ENCODE assay signal across 1 cellular context in the genomic region with DNA sequence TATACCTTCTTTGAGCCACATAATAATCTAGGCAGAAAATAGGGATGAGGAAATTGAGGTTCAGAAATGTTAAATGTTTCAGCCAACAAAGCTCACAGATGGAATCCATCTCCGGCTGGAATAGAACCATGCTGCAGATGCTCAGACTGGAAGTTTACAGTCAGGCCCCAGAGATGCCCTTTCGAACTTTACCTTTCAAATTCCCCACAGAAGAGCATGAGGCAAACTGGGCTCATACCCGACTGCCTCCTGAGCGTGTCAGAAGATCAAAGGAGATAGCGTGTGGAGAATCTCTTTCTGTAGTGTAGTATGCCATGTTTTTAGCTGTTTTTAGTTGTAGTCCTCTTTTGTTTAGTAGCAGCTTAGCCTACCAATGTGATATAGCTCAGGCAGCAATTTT.
A peak's percentile ranks its signal among the peaks of the same experiment; 100 is the strongest.
TF ChIP-seq lines count a peak whose summit lies in the region.

No MANE protein-coding gene starts in this region.

TF ChIP-seq in HepG2, 621 proteins besides CTCF, POLR2A, EP300 and RAD21 (continued from another document and continues in another):
- TF ChIP-seq, protein P1, sequence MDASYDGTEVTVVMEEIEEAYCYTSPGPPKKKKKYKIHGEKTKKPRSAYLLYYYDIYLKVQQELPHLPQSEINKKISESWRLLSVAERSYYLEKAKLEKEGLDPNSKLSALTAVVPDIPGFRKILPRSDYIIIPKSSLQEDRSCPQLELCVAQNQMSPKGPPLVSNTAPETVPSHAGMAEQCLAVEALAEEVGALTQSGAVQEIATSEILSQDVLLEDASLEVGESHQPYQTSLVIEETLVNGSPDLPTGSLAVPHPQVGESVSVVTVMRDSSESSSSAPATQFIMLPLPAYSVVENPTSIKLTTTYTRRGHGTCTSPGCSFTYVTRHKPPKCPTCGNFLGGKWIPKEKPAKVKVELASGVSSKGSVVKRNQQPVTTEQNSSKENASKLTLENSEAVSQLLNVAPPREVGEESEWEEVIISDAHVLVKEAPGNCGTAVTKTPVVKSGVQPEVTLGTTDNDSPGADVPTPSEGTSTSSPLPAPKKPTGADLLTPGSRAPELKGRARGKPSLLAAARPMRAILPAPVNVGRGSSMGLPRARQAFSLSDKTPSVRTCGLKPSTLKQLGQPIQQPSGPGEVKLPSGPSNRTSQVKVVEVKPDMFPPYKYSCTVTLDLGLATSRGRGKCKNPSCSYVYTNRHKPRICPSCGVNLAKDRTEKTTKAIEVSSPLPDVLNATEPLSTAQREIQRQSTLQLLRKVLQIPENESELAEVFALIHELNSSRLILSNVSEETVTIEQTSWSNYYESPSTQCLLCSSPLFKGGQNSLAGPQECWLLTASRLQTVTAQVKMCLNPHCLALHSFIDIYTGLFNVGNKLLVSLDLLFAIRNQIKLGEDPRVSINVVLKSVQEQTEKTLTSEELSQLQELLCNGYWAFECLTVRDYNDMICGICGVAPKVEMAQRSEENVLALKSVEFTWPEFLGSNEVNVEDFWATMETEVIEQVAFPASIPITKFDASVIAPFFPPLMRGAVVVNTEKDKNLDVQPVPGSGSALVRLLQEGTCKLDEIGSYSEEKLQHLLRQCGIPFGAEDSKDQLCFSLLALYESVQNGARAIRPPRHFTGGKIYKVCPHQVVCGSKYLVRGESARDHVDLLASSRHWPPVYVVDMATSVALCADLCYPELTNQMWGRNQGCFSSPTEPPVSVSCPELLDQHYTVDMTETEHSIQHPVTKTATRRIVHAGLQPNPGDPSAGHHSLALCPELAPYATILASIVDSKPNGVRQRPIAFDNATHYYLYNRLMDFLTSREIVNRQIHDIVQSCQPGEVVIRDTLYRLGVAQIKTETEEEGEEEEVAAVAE (CRISPR knock-in tag; IDR thresholded peaks at IDR 0.05; ENCODE audit: borderline replicate concordance) = no peak
- TF ChIP-seq ZFP82 (CRISPR knock-in tag; IDR thresholded peaks at IDR 0.05; ENCODE audit: borderline replicate concordance) (no peak), TEAD2 (CRISPR knock-in tag; IDR thresholded peaks at IDR 0.05) (no peak), SMARCC2 (IDR thresholded peaks at IDR 0.05) (no peak), ZNF101 (CRISPR knock-in tag; IDR thresholded peaks at IDR 0.05; ENCODE audit: borderline replicate concordance, low read depth) (no peak), DNMT3B (CRISPR knock-in tag; conservative IDR thresholded peaks at IDR 0.05) (no peak), NAIF1 (CRISPR knock-in tag; IDR thresholded peaks at IDR 0.05; ENCODE audit: borderline replicate concordance) (no peak), NR2F1 (CRISPR knock-in tag; IDR thresholded peaks at IDR 0.05) (peak; percentile 38 to 59; a peak in 3 of 4 replicates), KLF11 (CRISPR knock-in tag; IDR thresholded peaks at IDR 0.05) (no peak), HDAC2 (CRISPR knock-in tag; IDR thresholded peaks at IDR 0.05) (peak; percentile 44; the same call in 1 of the 2 replicates), NFYC (CRISPR knock-in tag; IDR thresholded peaks at IDR 0.05) (no peak), ZNF3 (CRISPR knock-in tag; IDR thresholded peaks at IDR 0.05) (no peak), ZKSCAN8 (CRISPR knock-in tag; IDR thresholded peaks at IDR 0.05; ENCODE audit: borderline replicate concordance) (0 out of 2 replicates have a peak, but pooled peaks have one; percentile 54), ZNF432 (CRISPR knock-in tag; IDR thresholded peaks at IDR 0.05; ENCODE audit: borderline replicate concordance) (no peak), TMF1 (CRISPR knock-in tag; IDR thresholded peaks at IDR 0.05; ENCODE audit: low read depth) (no peak), ZNF792 (CRISPR knock-in tag; IDR thresholded peaks at IDR 0.05) (0 out of 2 replicates have a peak, but pooled peaks have one; percentile 49), TBX3 (IDR thresholded peaks at IDR 0.05; ENCODE audit: borderline replicate concordance) (peak; percentile 25; the same call in 1 of the 2 replicates), ZNF674 (CRISPR knock-in tag; IDR thresholded peaks at IDR 0.05; ENCODE audit: low read depth) (no peak), ZNF274 (CRISPR knock-in tag; IDR thresholded peaks at IDR 0.05) (no peak), ZC3H13 (CRISPR knock-in tag; IDR thresholded peaks at IDR 0.05) (no peak), ZNF557 (CRISPR knock-in tag; IDR thresholded peaks at IDR 0.05) (no peak), ZSCAN25 (CRISPR knock-in tag; IDR thresholded peaks at IDR 0.05) (no peak), NPAS2 (CRISPR knock-in tag; IDR thresholded peaks at IDR 0.05; ENCODE audit: borderline replicate concordance) (no peak), ASH2L (IDR thresholded peaks at IDR 0.05; ENCODE audit: insufficient read length, low read depth, low read length) (peak; percentile 59), ZSCAN31 (CRISPR knock-in tag; IDR thresholded peaks at IDR 0.05; ENCODE audit: low read depth) (no peak), HNRNPH1 (optimal IDR thresholded peaks at IDR 0.05; ENCODE audit: low read depth, low read length) (no peak), ZNF564 (CRISPR knock-in tag; IDR thresholded peaks at IDR 0.05) (no peak), NONO (IDR thresholded peaks at IDR 0.05) (no peak), NONO (CRISPR knock-in tag; conservative IDR thresholded peaks at IDR 0.05) (no peak), PHF20 (CRISPR knock-in tag; IDR thresholded peaks at IDR 0.05) (no peak), SALL1 (CRISPR knock-in tag; IDR thresholded peaks at IDR 0.05) (peak; percentile 46; the same call in 1 of the 2 replicates), ZNF33A (CRISPR knock-in tag; IDR thresholded peaks at IDR 0.05; ENCODE audit: borderline replicate concordance) (no peak), ELF3 (CRISPR knock-in tag; IDR thresholded peaks at IDR 0.05) (peak; percentile 29; the same call in 1 of the 2 replicates), KDM5B (CRISPR knock-in tag; IDR thresholded peaks at IDR 0.05; ENCODE audit: borderline replicate concordance) (no peak), MEIS2 (CRISPR knock-in tag; IDR thresholded peaks at IDR 0.05) (no peak)
- TF ChIP-seq, protein P2, sequence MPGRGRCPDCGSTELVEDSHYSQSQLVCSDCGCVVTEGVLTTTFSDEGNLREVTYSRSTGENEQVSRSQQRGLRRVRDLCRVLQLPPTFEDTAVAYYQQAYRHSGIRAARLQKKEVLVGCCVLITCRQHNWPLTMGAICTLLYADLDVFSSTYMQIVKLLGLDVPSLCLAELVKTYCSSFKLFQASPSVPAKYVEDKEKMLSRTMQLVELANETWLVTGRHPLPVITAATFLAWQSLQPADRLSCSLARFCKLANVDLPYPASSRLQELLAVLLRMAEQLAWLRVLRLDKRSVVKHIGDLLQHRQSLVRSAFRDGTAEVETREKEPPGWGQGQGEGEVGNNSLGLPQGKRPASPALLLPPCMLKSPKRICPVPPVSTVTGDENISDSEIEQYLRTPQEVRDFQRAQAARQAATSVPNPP (CRISPR knock-in tag; IDR thresholded peaks at IDR 0.05) = no peak
- TF ChIP-seq, protein P3, sequence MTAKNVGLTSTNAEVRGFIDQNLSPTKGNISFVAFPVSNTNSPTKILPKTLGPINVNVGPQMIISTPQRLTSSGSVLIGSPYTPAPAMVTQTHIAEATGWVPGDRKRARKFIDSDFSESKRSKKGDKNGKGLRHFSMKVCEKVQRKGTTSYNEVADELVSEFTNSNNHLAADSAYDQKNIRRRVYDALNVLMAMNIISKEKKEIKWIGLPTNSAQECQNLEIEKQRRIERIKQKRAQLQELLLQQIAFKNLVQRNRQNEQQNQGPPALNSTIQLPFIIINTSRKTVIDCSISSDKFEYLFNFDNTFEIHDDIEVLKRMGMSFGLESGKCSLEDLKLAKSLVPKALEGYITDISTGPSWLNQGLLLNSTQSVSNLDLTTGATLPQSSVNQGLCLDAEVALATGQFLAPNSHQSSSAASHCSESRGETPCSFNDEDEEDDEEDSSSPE (CRISPR knock-in tag; IDR thresholded peaks at IDR 0.05) = no peak
- TF ChIP-seq, protein P4, sequence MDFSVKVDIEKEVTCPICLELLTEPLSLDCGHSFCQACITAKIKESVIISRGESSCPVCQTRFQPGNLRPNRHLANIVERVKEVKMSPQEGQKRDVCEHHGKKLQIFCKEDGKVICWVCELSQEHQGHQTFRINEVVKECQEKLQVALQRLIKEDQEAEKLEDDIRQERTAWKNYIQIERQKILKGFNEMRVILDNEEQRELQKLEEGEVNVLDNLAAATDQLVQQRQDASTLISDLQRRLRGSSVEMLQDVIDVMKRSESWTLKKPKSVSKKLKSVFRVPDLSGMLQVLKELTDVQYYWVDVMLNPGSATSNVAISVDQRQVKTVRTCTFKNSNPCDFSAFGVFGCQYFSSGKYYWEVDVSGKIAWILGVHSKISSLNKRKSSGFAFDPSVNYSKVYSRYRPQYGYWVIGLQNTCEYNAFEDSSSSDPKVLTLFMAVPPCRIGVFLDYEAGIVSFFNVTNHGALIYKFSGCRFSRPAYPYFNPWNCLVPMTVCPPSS (IDR thresholded peaks at IDR 0.05) = no peak
- TF ChIP-seq, protein P5, sequence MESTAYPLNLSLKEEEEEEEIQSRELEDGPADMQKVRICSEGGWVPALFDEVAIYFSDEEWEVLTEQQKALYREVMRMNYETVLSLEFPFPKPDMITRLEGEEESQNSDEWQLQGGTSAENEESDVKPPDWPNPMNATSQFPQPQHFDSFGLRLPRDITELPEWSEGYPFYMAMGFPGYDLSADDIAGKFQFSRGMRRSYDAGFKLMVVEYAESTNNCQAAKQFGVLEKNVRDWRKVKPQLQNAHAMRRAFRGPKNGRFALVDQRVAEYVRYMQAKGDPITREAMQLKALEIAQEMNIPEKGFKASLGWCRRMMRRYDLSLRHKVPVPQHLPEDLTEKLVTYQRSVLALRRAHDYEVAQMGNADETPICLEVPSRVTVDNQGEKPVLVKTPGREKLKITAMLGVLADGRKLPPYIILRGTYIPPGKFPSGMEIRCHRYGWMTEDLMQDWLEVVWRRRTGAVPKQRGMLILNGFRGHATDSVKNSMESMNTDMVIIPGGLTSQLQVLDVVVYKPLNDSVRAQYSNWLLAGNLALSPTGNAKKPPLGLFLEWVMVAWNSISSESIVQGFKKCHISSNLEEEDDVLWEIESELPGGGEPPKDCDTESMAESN (CRISPR knock-in tag; conservative IDR thresholded peaks at IDR 0.05) = no peak
- TF ChIP-seq, protein P6, sequence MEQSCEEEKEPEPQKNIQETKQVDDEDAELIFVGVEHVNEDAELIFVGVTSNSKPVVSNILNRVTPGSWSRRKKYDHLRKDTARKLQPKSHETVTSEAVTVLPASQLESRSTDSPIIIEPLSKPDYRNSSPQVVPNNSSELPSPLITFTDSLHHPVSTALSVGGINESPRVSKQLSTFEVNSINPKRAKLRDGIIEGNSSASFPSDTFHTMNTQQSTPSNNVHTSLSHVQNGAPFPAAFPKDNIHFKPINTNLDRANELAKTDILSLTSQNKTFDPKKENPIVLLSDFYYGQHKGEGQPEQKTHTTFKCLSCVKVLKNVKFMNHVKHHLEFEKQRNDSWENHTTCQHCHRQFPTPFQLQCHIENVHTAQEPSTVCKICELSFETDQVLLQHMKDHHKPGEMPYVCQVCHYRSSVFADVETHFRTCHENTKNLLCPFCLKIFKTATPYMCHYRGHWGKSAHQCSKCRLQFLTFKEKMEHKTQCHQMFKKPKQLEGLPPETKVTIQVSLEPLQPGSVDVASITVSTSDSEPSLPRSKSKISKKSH (CRISPR knock-in tag; IDR thresholded peaks at IDR 0.05; ENCODE audit: borderline replicate concordance) = no peak
- TF ChIP-seq, protein P7, sequence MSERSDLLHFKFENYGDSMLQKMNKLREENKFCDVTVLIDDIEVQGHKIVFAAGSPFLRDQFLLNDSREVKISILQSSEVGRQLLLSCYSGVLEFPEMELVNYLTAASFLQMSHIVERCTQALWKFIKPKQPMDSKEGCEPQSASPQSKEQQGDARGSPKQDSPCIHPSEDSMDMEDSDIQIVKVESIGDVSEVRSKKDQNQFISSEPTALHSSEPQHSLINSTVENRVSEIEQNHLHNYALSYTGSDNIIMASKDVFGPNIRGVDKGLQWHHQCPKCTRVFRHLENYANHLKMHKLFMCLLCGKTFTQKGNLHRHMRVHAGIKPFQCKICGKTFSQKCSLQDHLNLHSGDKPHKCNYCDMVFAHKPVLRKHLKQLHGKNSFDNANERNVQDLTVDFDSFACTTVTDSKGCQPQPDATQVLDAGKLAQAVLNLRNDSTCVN (CRISPR knock-in tag; IDR thresholded peaks at IDR 0.05; ENCODE audit: borderline replicate concordance) = no peak
- TF ChIP-seq, protein P8, sequence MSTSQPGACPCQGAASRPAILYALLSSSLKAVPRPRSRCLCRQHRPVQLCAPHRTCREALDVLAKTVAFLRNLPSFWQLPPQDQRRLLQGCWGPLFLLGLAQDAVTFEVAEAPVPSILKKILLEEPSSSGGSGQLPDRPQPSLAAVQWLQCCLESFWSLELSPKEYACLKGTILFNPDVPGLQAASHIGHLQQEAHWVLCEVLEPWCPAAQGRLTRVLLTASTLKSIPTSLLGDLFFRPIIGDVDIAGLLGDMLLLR (CRISPR knock-in tag; IDR thresholded peaks at IDR 0.05) = no peak
- TF ChIP-seq, protein P9, sequence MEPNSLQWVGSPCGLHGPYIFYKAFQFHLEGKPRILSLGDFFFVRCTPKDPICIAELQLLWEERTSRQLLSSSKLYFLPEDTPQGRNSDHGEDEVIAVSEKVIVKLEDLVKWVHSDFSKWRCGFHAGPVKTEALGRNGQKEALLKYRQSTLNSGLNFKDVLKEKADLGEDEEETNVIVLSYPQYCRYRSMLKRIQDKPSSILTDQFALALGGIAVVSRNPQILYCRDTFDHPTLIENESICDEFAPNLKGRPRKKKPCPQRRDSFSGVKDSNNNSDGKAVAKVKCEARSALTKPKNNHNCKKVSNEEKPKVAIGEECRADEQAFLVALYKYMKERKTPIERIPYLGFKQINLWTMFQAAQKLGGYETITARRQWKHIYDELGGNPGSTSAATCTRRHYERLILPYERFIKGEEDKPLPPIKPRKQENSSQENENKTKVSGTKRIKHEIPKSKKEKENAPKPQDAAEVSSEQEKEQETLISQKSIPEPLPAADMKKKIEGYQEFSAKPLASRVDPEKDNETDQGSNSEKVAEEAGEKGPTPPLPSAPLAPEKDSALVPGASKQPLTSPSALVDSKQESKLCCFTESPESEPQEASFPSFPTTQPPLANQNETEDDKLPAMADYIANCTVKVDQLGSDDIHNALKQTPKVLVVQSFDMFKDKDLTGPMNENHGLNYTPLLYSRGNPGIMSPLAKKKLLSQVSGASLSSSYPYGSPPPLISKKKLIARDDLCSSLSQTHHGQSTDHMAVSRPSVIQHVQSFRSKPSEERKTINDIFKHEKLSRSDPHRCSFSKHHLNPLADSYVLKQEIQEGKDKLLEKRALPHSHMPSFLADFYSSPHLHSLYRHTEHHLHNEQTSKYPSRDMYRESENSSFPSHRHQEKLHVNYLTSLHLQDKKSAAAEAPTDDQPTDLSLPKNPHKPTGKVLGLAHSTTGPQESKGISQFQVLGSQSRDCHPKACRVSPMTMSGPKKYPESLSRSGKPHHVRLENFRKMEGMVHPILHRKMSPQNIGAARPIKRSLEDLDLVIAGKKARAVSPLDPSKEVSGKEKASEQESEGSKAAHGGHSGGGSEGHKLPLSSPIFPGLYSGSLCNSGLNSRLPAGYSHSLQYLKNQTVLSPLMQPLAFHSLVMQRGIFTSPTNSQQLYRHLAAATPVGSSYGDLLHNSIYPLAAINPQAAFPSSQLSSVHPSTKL (CRISPR knock-in tag; IDR thresholded peaks at IDR 0.05) = peak; percentile 73
- TF ChIP-seq, protein P10, sequence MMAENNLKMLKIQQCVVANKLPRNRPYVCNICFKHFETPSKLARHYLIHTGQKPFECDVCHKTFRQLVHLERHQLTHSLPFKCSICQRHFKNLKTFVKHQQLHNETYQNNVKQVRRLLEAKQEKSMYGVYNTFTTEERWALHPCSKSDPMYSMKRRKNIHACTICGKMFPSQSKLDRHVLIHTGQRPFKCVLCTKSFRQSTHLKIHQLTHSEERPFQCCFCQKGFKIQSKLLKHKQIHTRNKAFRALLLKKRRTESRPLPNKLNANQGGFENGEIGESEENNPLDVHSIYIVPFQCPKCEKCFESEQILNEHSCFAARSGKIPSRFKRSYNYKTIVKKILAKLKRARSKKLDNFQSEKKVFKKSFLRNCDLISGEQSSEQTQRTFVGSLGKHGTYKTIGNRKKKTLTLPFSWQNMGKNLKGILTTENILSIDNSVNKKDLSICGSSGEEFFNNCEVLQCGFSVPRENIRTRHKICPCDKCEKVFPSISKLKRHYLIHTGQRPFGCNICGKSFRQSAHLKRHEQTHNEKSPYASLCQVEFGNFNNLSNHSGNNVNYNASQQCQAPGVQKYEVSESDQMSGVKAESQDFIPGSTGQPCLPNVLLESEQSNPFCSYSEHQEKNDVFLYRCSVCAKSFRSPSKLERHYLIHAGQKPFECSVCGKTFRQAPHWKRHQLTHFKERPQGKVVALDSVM (CRISPR knock-in tag; IDR thresholded peaks at IDR 0.05) = no peak
